Comparison of ENCODE assay signal across 1 cellular context in the genomic region with DNA sequence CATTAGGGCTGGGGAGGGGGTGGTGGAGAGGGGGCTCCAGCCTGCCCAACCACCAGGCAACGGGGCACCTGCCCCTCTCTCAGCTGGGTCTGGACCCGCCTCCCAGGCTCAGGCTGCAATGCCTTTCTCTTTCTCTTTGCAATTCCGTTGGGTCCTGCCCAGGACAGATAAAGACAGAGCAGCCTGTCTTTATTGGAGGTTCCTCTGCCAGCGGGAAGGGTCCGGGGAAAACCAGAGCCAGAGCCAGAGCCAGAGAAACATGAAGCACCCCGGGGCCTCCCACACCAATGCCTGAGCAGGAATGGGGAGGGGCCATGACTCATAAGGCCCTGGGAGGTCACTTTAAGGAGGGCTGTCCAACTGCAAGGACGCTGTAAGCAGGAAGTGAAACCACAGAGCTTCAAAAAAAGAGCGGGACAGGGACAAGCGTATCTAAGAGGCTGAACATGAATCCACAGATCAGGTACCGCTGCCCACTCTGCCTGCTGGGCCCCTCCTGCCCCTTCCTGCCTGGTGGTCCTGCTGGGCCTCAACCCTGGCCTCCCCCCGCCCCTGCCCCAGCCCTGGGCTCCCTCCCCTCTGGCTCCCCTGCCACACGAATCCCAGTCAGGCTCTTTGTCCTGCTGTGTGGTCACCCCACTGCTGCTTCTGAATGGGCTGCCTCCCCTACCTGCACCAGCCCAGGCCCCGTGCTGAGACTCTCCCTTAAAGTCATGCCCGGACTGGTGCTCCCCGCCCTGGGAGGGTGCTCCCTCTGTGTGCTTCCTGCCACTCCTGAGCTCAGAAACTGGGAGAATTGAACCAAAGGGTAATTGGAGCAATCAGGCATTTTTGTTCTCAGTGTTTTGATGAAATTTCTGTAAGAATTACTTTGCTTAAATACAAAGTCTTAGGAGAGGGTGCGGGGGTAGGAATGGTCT.
A peak's percentile ranks its signal among the peaks of the same experiment; 100 is the strongest.
TF ChIP-seq lines count a peak whose summit lies in the region.

TSS of gene APOBEC3B (plus strand) at position 340 of the 920 bp plus-strand sequence. CDS start at position 447, 107 bp downstream.

TF ChIP-seq in H1, 55 proteins besides CTCF, POLR2A, EP300 and RAD21:
- no peak for TF ChIP-seq JUN (IDR thresholded peaks at IDR 0.05; ENCODE audit: low read depth, low read length)
- no peak for TF ChIP-seq TEAD4 (IDR thresholded peaks at IDR 0.05; ENCODE audit: low read depth, low read length)
- no peak for TF ChIP-seq RFX5 (IDR thresholded peaks at IDR 0.05; ENCODE audit: borderline replicate concordance, low read depth, low read length)
- no peak for TF ChIP-seq MAFK (IDR thresholded peaks at IDR 0.05; ENCODE audit: low read depth, low read length)
- no peak for TF ChIP-seq CTBP2 (IDR thresholded peaks at IDR 0.05; ENCODE audit: borderline replicate concordance, insufficient read depth, insufficient read length, low read length)
- peak; percentile 45 for TF ChIP-seq CREB1 (IDR thresholded peaks at IDR 0.05)
- no peak for TF ChIP-seq NRF1 (IDR thresholded peaks at IDR 0.05; ENCODE audit: low read depth, low read length)
- TF ChIP-seq, protein P1, sequence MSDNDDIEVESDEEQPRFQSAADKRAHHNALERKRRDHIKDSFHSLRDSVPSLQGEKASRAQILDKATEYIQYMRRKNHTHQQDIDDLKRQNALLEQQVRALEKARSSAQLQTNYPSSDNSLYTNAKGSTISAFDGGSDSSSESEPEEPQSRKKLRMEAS (IDR thresholded peaks at IDR 0.05) = no peak
- TF ChIP-seq USF2 (IDR thresholded peaks at IDR 0.05; ENCODE audit: low read length) = no peak
- TF ChIP-seq TAF1 (IDR thresholded peaks at IDR 0.05; ENCODE audit: low read depth, low read length) = 0 out of 2 replicates have a peak, but pooled peaks have one; percentile 41
- TF ChIP-seq, protein P2, sequence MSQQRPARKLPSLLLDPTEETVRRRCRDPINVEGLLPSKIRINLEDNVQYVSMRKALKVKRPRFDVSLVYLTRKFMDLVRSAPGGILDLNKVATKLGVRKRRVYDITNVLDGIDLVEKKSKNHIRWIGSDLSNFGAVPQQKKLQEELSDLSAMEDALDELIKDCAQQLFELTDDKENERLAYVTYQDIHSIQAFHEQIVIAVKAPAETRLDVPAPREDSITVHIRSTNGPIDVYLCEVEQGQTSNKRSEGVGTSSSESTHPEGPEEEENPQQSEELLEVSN (IDR thresholded peaks at IDR 0.05) = peak; percentile 91
- no peak for TF ChIP-seq EGR1 (IDR thresholded peaks at IDR 0.05; ENCODE audit: borderline replicate concordance, low read depth, low read length)
- no peak for TF ChIP-seq YY1 (IDR thresholded peaks at IDR 0.05; ENCODE audit: low read depth, low read length)
- no peak for TF ChIP-seq BCL11A (IDR thresholded peaks at IDR 0.05; ENCODE audit: low read depth in 2 of 2, low read length in 2 of 2)
- peak; percentile 26; the same call in 1 of the 2 replicates for TF ChIP-seq SP1 (IDR thresholded peaks at IDR 0.05; ENCODE audit: low read depth, low read length)
- no peak for TF ChIP-seq CEBPB (IDR thresholded peaks at IDR 0.05; ENCODE audit: low read depth, low read length)
- TF ChIP-seq KDM1A (IDR thresholded peaks at IDR 0.05; ENCODE audit: borderline replicate concordance, low read length) = no peak
- TF ChIP-seq POLR2AphosphoS5 (IDR thresholded peaks at IDR 0.05; ENCODE audit: low read depth, low read length) = 0 out of 2 replicates have a peak, but pooled peaks have one; percentile 28
- TF ChIP-seq NANOG (IDR thresholded peaks at IDR 0.05; ENCODE audit: insufficient read depth, low read depth, low read length, poor library complexity, severe bottlenecking) = no peak
- TF ChIP-seq JUND (IDR thresholded peaks at IDR 0.05; ENCODE audit: low read length) = peak; percentile 91
- 0 out of 2 replicates have a peak, but pooled peaks have one; percentile 18 for TF ChIP-seq TBP (IDR thresholded peaks at IDR 0.05; ENCODE audit: low read depth, low read length)
- TF ChIP-seq ASH2L (IDR thresholded peaks at IDR 0.05; ENCODE audit: low read length) = peak; percentile 40
- TF ChIP-seq EZH2 (IDR thresholded peaks at IDR 0.05; ENCODE audit: low read depth, low read length, severe bottlenecking) = no peak
